32 cellular contexts compared by ENCODE assay signal in the genomic region with DNA sequence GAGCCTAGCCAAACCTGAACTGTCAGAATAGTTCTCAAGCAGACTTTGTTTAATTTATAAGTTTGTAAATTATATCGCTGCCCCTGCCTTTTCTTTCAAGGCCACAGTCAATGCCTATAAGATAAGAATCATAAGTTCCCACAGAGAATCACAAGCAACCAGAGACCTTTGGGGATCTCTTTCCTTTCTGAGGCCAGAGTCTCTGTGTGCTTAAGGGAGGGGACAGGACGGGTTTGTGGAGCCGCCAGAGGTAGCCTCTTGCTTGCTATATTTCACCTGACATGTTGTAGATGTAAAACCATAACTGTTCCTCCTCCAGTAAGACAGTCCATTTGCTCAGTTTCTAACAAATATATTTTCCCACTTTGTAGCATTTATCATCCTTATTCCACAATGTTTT.
"Had no signal": no experiment of that assay in that cellular context is flagged by ENCODE, and none has a peak within 500 bp of the region (broad histone marks: within the 10 kb centered on the region; RNA-seq: fewer than 3 reads in every experiment).

No MANE protein-coding gene starts in this region.

- H3K9me3 ChIP-seq: neutrophil, psoas muscle, suprapubic skin, testis, tibial artery, transverse colon, upper lobe of right lung, uterus had no signal

- H3K4me1 Mint-ChIP-seq: naive thymus-derived CD8-positive, alpha-beta T cell; nephron progenitor cell; neural crest cell; stimulated activated memory B cell treated with anti-CD40 and anti-IgM and Interleukin-4, amounts not matched to agents 10 μg/mL and 1 μg/mL and 100 μg/mL, for 72 hours; stimulated activated naive CD8-positive, alpha-beta T cell treated with anti-CD3 and anti-CD28 coated beads, Interleukin-15, amount 100 ng/mL, for 72 hours had no signal

- H3K4me1 ChIP-seq: parathyroid adenoma, psoas muscle, spleen, suprapubic skin, testis, transverse colon, upper lobe of right lung, uterus had no signal

- H3K4me2 ChIP-seq: smooth muscle cell had no signal

- H3K27ac ChIP-seq: neutrophil, parathyroid adenoma, psoas muscle, skin epidermis, suprapubic skin, testis, tibial artery, transverse colon, upper lobe of right lung, uterus had no signal

- H3K9ac ChIP-seq: parathyroid adenoma had no signal

- H2AFZ ChIP-seq: parathyroid adenoma had no signal

- H3K36me3 Mint-ChIP-seq: naive thymus-derived CD8-positive, alpha-beta T cell; natural killer cell treated with Interleukin-12 subunit alpha and Interleukin-12 subunit beta and Interleukin-15 and Interleukin-18, amount 100 ng/mL, for 72 hours; stimulated activated memory B cell treated with anti-CD40 and anti-IgM and Interleukin-4, amounts not matched to agents 10 μg/mL and 1 μg/mL and 100 μg/mL, for 72 hours; type B pancreatic cell had no signal

- ATAC-seq: naive thymus-derived CD8-positive, alpha-beta T cell; natural killer cell treated with Interleukin-12 subunit alpha and Interleukin-12 subunit beta and Interleukin-15 and Interleukin-18, amount 100 ng/mL, for 72 hours; psoas muscle; right cardiac atrium; sciatic nerve; stimulated activated memory B cell treated with anti-CD40 and anti-IgM and Interleukin-4, amounts not matched to agents 10 μg/mL and 1 μg/mL and 100 μg/mL, for 72 hours; stimulated activated naive CD8-positive, alpha-beta T cell treated with anti-CD3 and anti-CD28 coated beads, Interleukin-15, amount 100 ng/mL, for 72 hours; stimulated activated naive CD8-positive, alpha-beta T cell treated with anti-CD3 and anti-CD28 coated beads, Interleukin-15, Interleukin-2, amounts not matched to agents 100 U/mL and 50 U/mL, for 24 hours; upper lobe of right lung had no signal

- H3K4me3 Mint-ChIP-seq: naive thymus-derived CD8-positive, alpha-beta T cell; natural killer cell treated with Interleukin-12 subunit alpha and Interleukin-12 subunit beta and Interleukin-15 and Interleukin-18, amount 100 ng/mL, for 72 hours; nephron progenitor cell; neural crest cell; stimulated activated memory B cell treated with anti-CD40 and anti-IgM and Interleukin-4, amounts not matched to agents 10 μg/mL and 1 μg/mL and 100 μg/mL, for 72 hours; stimulated activated naive CD8-positive, alpha-beta T cell treated with anti-CD3 and anti-CD28 coated beads, Interleukin-15, amount 100 ng/mL, for 72 hours; type B pancreatic cell had no signal

- H3K79me2 ChIP-seq: parathyroid adenoma had no signal

- H3K27me3 Mint-ChIP-seq: natural killer cell treated with Interleukin-12 subunit alpha and Interleukin-12 subunit beta and Interleukin-15 and Interleukin-18, amount 100 ng/mL, for 72 hours; progenitor cell of endocrine pancreas; stimulated activated memory B cell treated with anti-CD40 and anti-IgM and Interleukin-4, amounts not matched to agents 10 μg/mL and 1 μg/mL and 100 μg/mL, for 72 hours; stimulated activated naive CD8-positive, alpha-beta T cell treated with anti-CD3 and anti-CD28 coated beads, Interleukin-15, amount 100 ng/mL, for 72 hours; type B pancreatic cell had no signal

- H3K27ac Mint-ChIP-seq: naive thymus-derived CD8-positive, alpha-beta T cell; natural killer cell treated with Interleukin-12 subunit alpha and Interleukin-12 subunit beta and Interleukin-15 and Interleukin-18, amount 100 ng/mL, for 72 hours; nephron progenitor cell; progenitor cell of endocrine pancreas; stimulated activated memory B cell treated with anti-CD40 and anti-IgM and Interleukin-4, amounts not matched to agents 10 μg/mL and 1 μg/mL and 100 μg/mL, for 72 hours; stimulated activated naive CD8-positive, alpha-beta T cell treated with anti-CD3 and anti-CD28 coated beads, Interleukin-15, amount 100 ng/mL, for 72 hours; type B pancreatic cell had no signal

- DNase-seq: naive thymus-derived CD8-positive, alpha-beta T cell; nephron progenitor cell; nucleus accumbens; posterior cingulate gyrus; psoas muscle; right cardiac atrium; spleen; stimulated activated CD4-positive, alpha-beta T cell treated with anti-CD3 and anti-CD28 coated beads, Interleukin-12 subunit alpha, Interleukin-12 subunit beta, amount 100 ng/mL, for 4 hours; stimulated activated CD4-positive, alpha-beta T cell treated with anti-CD3 and anti-CD28 coated beads, Interleukin-1b, Interleukin-23, amount 100 ng/mL, for 48 hours; stimulated activated CD4-positive, alpha-beta T cell treated with anti-CD3 and anti-CD28 coated beads, Interleukin-4, amount 100 ng/mL, for 1 hour; stimulated activated CD4-positive, alpha-beta T cell treated with anti-CD3 and anti-CD28 coated beads, Interleukin-4, amount 100 ng/mL, for 4 hours; stimulated activated CD8-positive, alpha-beta memory T cell treated with anti-CD3 and anti-CD28 coated beads, Interleukin-4, amount 100 ng/mL, for 48 hours; stimulated activated naive CD4-positive, alpha-beta T cell; stimulated activated naive CD8-positive, alpha-beta T cell treated with anti-CD3 and anti-CD28 coated beads, Interleukin-15, amount 100 ng/mL, for 72 hours; stimulated activated naive CD8-positive, alpha-beta T cell treated with anti-CD3 and anti-CD28 coated beads, Interleukin-15, Interleukin-2, amounts not matched to agents 100 U/mL and 50 U/mL, for 24 hours; substantia nigra; testis; tibial artery; transverse colon; upper lobe of right lung; uterus had no signal

- H3K4me3 ChIP-seq: psoas muscle, skin epidermis, smooth muscle cell, spleen, suprapubic skin, testis, tibial artery, transverse colon, upper lobe of right lung, uterus had no signal

- H3K9me3 Mint-ChIP-seq: nephron progenitor cell, type B pancreatic cell had no signal

- H3K36me3 ChIP-seq: neutrophil, spleen, suprapubic skin, tibial artery, transverse colon, upper lobe of right lung, uterus had no signal

- H3K27me3 ChIP-seq: neutrophil, spleen, suprapubic skin, testis, tibial artery, transverse colon, upper lobe of right lung, uterus had no signal
